Comparison of ENCODE assay signal across 30 cellular contexts in the genomic region with DNA sequence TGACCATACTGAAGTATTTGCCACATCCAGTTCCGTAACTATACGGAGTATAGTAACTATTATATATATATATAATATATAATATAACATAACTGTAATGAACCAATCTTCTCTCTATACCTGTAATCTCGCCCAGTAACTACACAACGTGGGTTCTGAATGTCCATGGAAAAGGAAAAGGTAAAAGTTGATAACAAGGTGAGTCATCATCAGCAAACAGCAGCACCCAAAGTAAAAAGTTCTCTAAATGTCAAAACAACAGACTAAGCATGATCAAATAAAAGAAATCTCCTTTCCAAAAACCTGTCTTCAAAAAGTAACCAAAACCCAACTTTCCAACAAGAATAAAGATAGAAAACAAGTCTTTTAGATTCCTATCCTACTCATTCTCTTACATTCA.
"Had no signal": no experiment of that assay in that cellular context is flagged by ENCODE, and none has a peak within 500 bp of the region (broad histone marks: within the 10 kb centered on the region; RNA-seq: fewer than 3 reads in every experiment).

No MANE protein-coding gene starts in this region.

- FAIRE-seq: keratinocyte had no signal

- H3K36me3 ChIP-seq: lower lobe of right lung, neural progenitor cell, neutrophil, right atrium auricular region, stomach, thyroid gland, transverse colon, upper lobe of left lung, vagina had no signal

- H3K4me2 ChIP-seq: neural progenitor cell had no signal

- H3K27ac ChIP-seq: lower lobe of right lung, neural progenitor cell, neutrophil, parathyroid adenoma, right atrium auricular region, skin epidermis, stomach, testis, thyroid gland, transverse colon, upper lobe of left lung, vagina had no signal

- H2AFZ ChIP-seq: neural progenitor cell, parathyroid adenoma had no signal

- DNase-seq: hippocampal formation; kidney glomerular epithelial cell; left cardiac atrium; lower lobe of right lung; mammary epithelial cell; mesenchymal stem cell; naive B cell; natural killer cell; nephron progenitor cell; occipital lobe; stimulated activated CD4-positive, alpha-beta T cell treated with anti-CD3 and anti-CD28 coated beads, Interleukin-12 subunit alpha, Interleukin-12 subunit beta, amount 100 ng/mL, for 4 hours; stimulated activated CD4-positive, alpha-beta T cell treated with anti-CD3 and anti-CD28 coated beads, Interleukin-15, amount 100 ng/mL, for 24 hours; stimulated activated CD4-positive, alpha-beta T cell treated with anti-CD3 and anti-CD28 coated beads, Interleukin-2, amount 100 ng/mL, for 24 hours; stimulated activated CD4-positive, alpha-beta T cell treated with anti-CD3 and anti-CD28 coated beads, Interleukin-4, amount 100 ng/mL, for 1 hour; stimulated activated naive B cell treated with anti-CD40 and anti-IgM and Interleukin-4, amounts not matched to agents 10 μg/mL and 1 μg/mL and 100 μg/mL, for 72 hours; stimulated activated naive CD8-positive, alpha-beta T cell treated with anti-CD3 and anti-CD28 coated beads, Interleukin-15, Interleukin-2, amounts not matched to agents 100 U/mL and 50 U/mL, for 24 hours; stomach; testis; thyroid gland; transverse colon; upper lobe of left lung had no signal

- H3K27ac Mint-ChIP-seq: natural killer cell; nephron progenitor cell; neural progenitor cell; stimulated activated naive B cell treated with anti-CD40 and anti-IgM and Interleukin-4, amounts not matched to agents 10 μg/mL and 1 μg/mL and 100 μg/mL, for 72 hours had no signal

- H3K4me3 ChIP-seq: lower lobe of right lung, neural progenitor cell, right atrium auricular region, skin epidermis, stomach, testis, thyroid gland, transverse colon, upper lobe of left lung, vagina had no signal

- H3K4me3 Mint-ChIP-seq: naive B cell; natural killer cell; nephron progenitor cell; neural progenitor cell; stimulated activated naive B cell treated with anti-CD40 and anti-IgM and Interleukin-4, amounts not matched to agents 10 μg/mL and 1 μg/mL and 100 μg/mL, for 72 hours had no signal

- H3K27me3 Mint-ChIP-seq: stimulated activated naive B cell treated with anti-CD40 and anti-IgM and Interleukin-4, amounts not matched to agents 10 μg/mL and 1 μg/mL and 100 μg/mL, for 72 hours had no signal

- H3K9me3 ChIP-seq: lower lobe of right lung, neutrophil, right atrium auricular region, stomach, testis, thyroid gland, transverse colon, upper lobe of left lung, vagina had no signal

- H3K4me1 Mint-ChIP-seq: natural killer cell; nephron progenitor cell; neural progenitor cell; stimulated activated naive B cell treated with anti-CD40 and anti-IgM and Interleukin-4, amounts not matched to agents 10 μg/mL and 1 μg/mL and 100 μg/mL, for 72 hours had no signal

- ATAC-seq: left cardiac atrium; left lobe of liver; natural killer cell; sciatic nerve; stimulated activated naive B cell treated with anti-CD40 and anti-IgM and Interleukin-4, amounts not matched to agents 10 μg/mL and 1 μg/mL and 100 μg/mL, for 72 hours; stimulated activated naive CD8-positive, alpha-beta T cell treated with anti-CD3 and anti-CD28 coated beads, Interleukin-15, Interleukin-2, amounts not matched to agents 100 U/mL and 50 U/mL, for 24 hours had no signal

- H3K79me2 ChIP-seq: parathyroid adenoma had no signal

- H3K27me3 ChIP-seq: neural progenitor cell, neutrophil, right atrium auricular region, stomach, testis, thyroid gland, transverse colon, upper lobe of left lung, vagina had no signal

- H3K9me3 Mint-ChIP-seq: naive B cell; natural killer cell; nephron progenitor cell; stimulated activated naive B cell treated with anti-CD40 and anti-IgM and Interleukin-4, amounts not matched to agents 10 μg/mL and 1 μg/mL and 100 μg/mL, for 72 hours had no signal

- H3K36me3 Mint-ChIP-seq: naive B cell; natural killer cell; neural progenitor cell; stimulated activated naive B cell treated with anti-CD40 and anti-IgM and Interleukin-4, amounts not matched to agents 10 μg/mL and 1 μg/mL and 100 μg/mL, for 72 hours had no signal

- H3K4me1 ChIP-seq: lower lobe of right lung, neural progenitor cell, parathyroid adenoma, right atrium auricular region, stomach, testis, transverse colon, upper lobe of left lung, vagina had no signal

- H3K9ac ChIP-seq: neural progenitor cell, parathyroid adenoma had no signal
